Comparison of ENCODE assay signal across 13 cellular contexts in the genomic region with DNA sequence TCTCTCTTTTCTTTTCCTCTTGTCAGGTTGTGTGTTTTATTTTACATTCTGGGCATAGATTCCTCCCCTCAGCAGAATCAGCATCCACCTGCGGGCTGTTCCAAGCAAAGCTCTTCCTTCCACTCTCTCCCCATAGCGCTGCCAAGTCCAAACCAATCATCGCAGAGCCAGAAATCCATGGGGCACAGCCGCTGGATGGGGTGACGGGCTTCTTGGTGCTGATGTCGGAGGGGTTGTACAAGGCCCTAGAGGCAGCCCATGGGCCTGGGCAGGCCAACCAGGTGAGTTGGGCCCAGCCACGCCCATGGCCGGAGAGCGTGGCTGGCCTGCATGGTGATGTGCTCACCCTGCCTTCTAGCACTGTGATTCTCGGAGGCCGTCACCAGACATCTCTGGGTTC. TPM values are rescaled to one million over a fixed set of nuclear protein-coding genes. Genes with fewer than 3 reads are reported as not detected.
DNase-seq lines count a peak whose midpoint lies in the region; ATAC-seq and TF ChIP-seq lines count a peak whose summit lies in the region.
"Had no signal": no experiment of that assay in that cellular context is flagged by ENCODE, and none has a peak within 500 bp of the region (broad histone marks: within the 10 kb centered on the region; RNA-seq: fewer than 3 reads in every experiment).

No MANE protein-coding gene starts in this region.

- peaks cover 3 to 21% of the 10 kb centered on the region in 2 donors for H3K36me3 ChIP-seq in aorta (ENCODE audit: control insufficient read depth in 1 of 2, insufficient read depth in 2 of 2, low read length in 1 of 2)

- H3K4me1 ChIP-seq in aorta (ENCODE audit: control insufficient read depth in 1 of 2, insufficient read depth in 2 of 2, low read length in 2 of 2), result no peaks in the 10 kb centered on the region

- H3K27me3 Mint-ChIP-seq in activated CD4-positive, alpha-beta memory T cell treated with anti-CD3 and anti-CD28 coated beads, Interleukin-2, amount 10 ng/mL, durations not matched to agents 7 days and 5 days, result no peaks in the 10 kb centered on the region
- H3K27me3 Mint-ChIP-seq in activated CD4-positive, alpha-beta memory T cell treated with anti-CD3 and anti-CD28 coated beads for 36 hours, result no peaks in the 10 kb centered on the region
- no peaks in the 10 kb centered on the region for H3K27me3 Mint-ChIP-seq in central memory CD8-positive, alpha-beta T cell
- no peaks in the 10 kb centered on the region for H3K27me3 Mint-ChIP-seq in nephron progenitor cell (ENCODE audit: low read depth, poor library complexity)
- H3K27me3 Mint-ChIP-seq: CD4-positive, CD25-positive, alpha-beta regulatory T cell had no signal

- H3K27me3 ChIP-seq in aorta (ENCODE audit: control insufficient read depth in 1 of 2, insufficient read depth in 2 of 2, low read length in 1 of 2), result no peaks in the 10 kb centered on the region
- H3K27me3 ChIP-seq: BLaER1 treated with 17β-estradiol and CSF1 and Interleukin-3, amounts not matched to agents 10 nM and 100 nM had no signal

- TF ChIP-seq CTCF in nephron progenitor cell (IDR thresholded peaks at IDR 0.05), result no peak

- no peaks in the 10 kb centered on the region for H3K9me3 ChIP-seq in aorta (ENCODE audit: control insufficient read depth, low read length)
- H3K9me3 ChIP-seq: BLaER1 treated with 17β-estradiol and CSF1 and Interleukin-3, amounts not matched to agents 10 nM and 100 nM had no signal

- H3K4me1 Mint-ChIP-seq in activated CD4-positive, alpha-beta memory T cell treated with anti-CD3 and anti-CD28 coated beads, Interleukin-2, amount 10 ng/mL, durations not matched to agents 7 days and 5 days, result no peaks in the 10 kb centered on the region
- no peaks in the 10 kb centered on the region for H3K4me1 Mint-ChIP-seq in activated CD4-positive, alpha-beta memory T cell treated with anti-CD3 and anti-CD28 coated beads for 36 hours (ENCODE audit: low read depth)
- peaks cover 3% of the 10 kb centered on the region for H3K4me1 Mint-ChIP-seq in central memory CD8-positive, alpha-beta T cell
- H3K4me1 Mint-ChIP-seq in nephron progenitor cell, result no peaks in the 10 kb centered on the region

- intact Hi-C loops in activated CD4-positive, alpha-beta memory T cell treated with anti-CD3 and anti-CD28 coated beads for 36 hours (cut with micrococcal nuclease), result no loop called here
- intact Hi-C loops in aorta (cut with DNase I), result no loop called here

- H3K4me3 Mint-ChIP-seq in activated CD4-positive, alpha-beta memory T cell treated with anti-CD3 and anti-CD28 coated beads, Interleukin-2, amount 10 ng/mL, durations not matched to agents 7 days and 5 days, result no peak overlapping the region
- H3K4me3 Mint-ChIP-seq in activated CD4-positive, alpha-beta memory T cell treated with anti-CD3 and anti-CD28 coated beads for 36 hours, result no peak overlapping the region
- H3K4me3 Mint-ChIP-seq in central memory CD8-positive, alpha-beta T cell, result no peak overlapping the region
- H3K4me3 Mint-ChIP-seq in nephron progenitor cell, result no peak overlapping the region
- H3K4me3 Mint-ChIP-seq: CD4-positive, CD25-positive, alpha-beta regulatory T cell had no signal

- CTCF ChIA-PET in activated CD4-positive, alpha-beta memory T cell treated with anti-CD3 and anti-CD28 coated beads, Interleukin-2, amount 10 ng/mL, durations not matched to agents 7 days and 5 days (lab: Charles Lee), result no interaction called here
- CTCF ChIA-PET in activated CD4-positive, alpha-beta memory T cell treated with anti-CD3 and anti-CD28 coated beads for 36 hours (lab: Charles Lee), result no interaction called here

- peaks cover 36% of the 10 kb centered on the region for H3K36me3 Mint-ChIP-seq in activated CD4-positive, alpha-beta memory T cell treated with anti-CD3 and anti-CD28 coated beads, Interleukin-2, amount 10 ng/mL, durations not matched to agents 7 days and 5 days (ENCODE audit: low read depth)
- H3K36me3 Mint-ChIP-seq in activated CD4-positive, alpha-beta memory T cell treated with anti-CD3 and anti-CD28 coated beads for 36 hours, result peaks cover 28% of the 10 kb centered on the region
- H3K36me3 Mint-ChIP-seq in central memory CD8-positive, alpha-beta T cell (ENCODE audit: insufficient read depth), result peaks cover 44% of the 10 kb centered on the region
- peaks cover 56% of the 10 kb centered on the region for H3K36me3 Mint-ChIP-seq in nephron progenitor cell (ENCODE audit: low read depth)

- 90 to 94% methylated on average over 11 of the region's 11 CpGs for WGBS in aorta, 2 donors

- no peak overlapping the region for H3K27ac ChIP-seq in aorta (ENCODE audit: low read depth in 1 of 2, low read length in 2 of 2)
- H3K27ac ChIP-seq: GM23248 had no signal

- peak overlapping the region; percentile 18 for H3K27ac Mint-ChIP-seq in activated CD4-positive, alpha-beta memory T cell treated with anti-CD3 and anti-CD28 coated beads, Interleukin-2, amount 10 ng/mL, durations not matched to agents 7 days and 5 days
- H3K27ac Mint-ChIP-seq in activated CD4-positive, alpha-beta memory T cell treated with anti-CD3 and anti-CD28 coated beads for 36 hours, result no peak overlapping the region
- H3K27ac Mint-ChIP-seq in central memory CD8-positive, alpha-beta T cell (ENCODE audit: low read depth), result peak overlapping the region; percentile 47
- peak overlapping the region; percentile 8 for H3K27ac Mint-ChIP-seq in nephron progenitor cell
- H3K27ac Mint-ChIP-seq: CD4-positive, CD25-positive, alpha-beta regulatory T cell had no signal

- H3K9me3 Mint-ChIP-seq in activated CD4-positive, alpha-beta memory T cell treated with anti-CD3 and anti-CD28 coated beads, Interleukin-2, amount 10 ng/mL, durations not matched to agents 7 days and 5 days, result no peaks in the 10 kb centered on the region
- no peaks in the 10 kb centered on the region for H3K9me3 Mint-ChIP-seq in activated CD4-positive, alpha-beta memory T cell treated with anti-CD3 and anti-CD28 coated beads for 36 hours
- no peaks in the 10 kb centered on the region for H3K9me3 Mint-ChIP-seq in central memory CD8-positive, alpha-beta T cell
- H3K9me3 Mint-ChIP-seq in nephron progenitor cell, result no peaks in the 10 kb centered on the region

- DNase-seq in activated CD4-positive, alpha-beta memory T cell treated with anti-CD3 and anti-CD28 coated beads, Interleukin-2, amount 10 ng/mL, durations not matched to agents 7 days and 5 days, result no peak
- no peak for DNase-seq in activated CD4-positive, alpha-beta memory T cell treated with anti-CD3 and anti-CD28 coated beads for 36 hours
- DNase-seq in central memory CD8-positive, alpha-beta T cell (ENCODE audit: low spot score in 2 of 2), result no peak
- DNase-seq in nephron progenitor cell, result no peak
- DNase-seq in aorta, result peak; percentile 21 to 55
- no peak for DNase-seq in NCI-H2081 (lab: John Stamatoyannopoulos, UW)
- DNase-seq: ACHN; CD4-positive, CD25-positive, alpha-beta regulatory T cell; DMS53; GM23248 had no signal

- no peak overlapping the region for H3K4me3 ChIP-seq in aorta (ENCODE audit: low read length in 2 of 2)
- H3K4me3 ChIP-seq: BLaER1 treated with 17β-estradiol and CSF1 and Interleukin-3, amounts not matched to agents 10 nM and 100 nM; GM23248 had no signal

- ATAC-seq in central memory CD8-positive, alpha-beta T cell (replicated peaks; ENCODE audit: extremely low read depth, poor library complexity, severe bottlenecking), result no peak
- no peak for ATAC-seq in aorta (ENCODE audit: low FRiP score)
- ATAC-seq in GM21423 (IDR thresholded peaks at IDR 0.05; ENCODE audit: unreplicated experiment), result no peak
- ATAC-seq: HCT116 had no signal

- POLR2A ChIA-PET in activated CD4-positive, alpha-beta memory T cell treated with anti-CD3 and anti-CD28 coated beads, Interleukin-2, amount 10 ng/mL, durations not matched to agents 7 days and 5 days (lab: Charles Lee), result no interaction called here
- POLR2A ChIA-PET in activated CD4-positive, alpha-beta memory T cell treated with anti-CD3 and anti-CD28 coated beads for 36 hours (lab: Charles Lee), result no interaction called here

RNA-seq across cellular contexts. Expression of gene TAB1, which starts 22.1 kb away (rescaled TPM):
- 10 to 100 TPM; 25.0 to 27.5 TPM for total RNA-seq in activated CD4-positive, alpha-beta memory T cell treated with anti-CD3 and anti-CD28 coated beads, Interleukin-2, amount 10 ng/mL, durations not matched to agents 7 days and 5 days
- total RNA-seq in activated CD4-positive, alpha-beta memory T cell treated with anti-CD3 and anti-CD28 coated beads for 36 hours, result 10 to 100 TPM; 17.2 to 21.1 TPM
- 10 to 100 TPM; 22.5 to 30.8 TPM for total RNA-seq in aorta
- 10 to 100 TPM in 1 of 2 donors, 1 to 10 TPM in 1; 8.1 to 20.7 TPM for polyA plus RNA-seq in aorta

RNA-seq across cellular contexts. Expression of gene MGAT3, which starts 35.1 kb away (rescaled TPM):
- total RNA-seq in activated CD4-positive, alpha-beta memory T cell treated with anti-CD3 and anti-CD28 coated beads, Interleukin-2, amount 10 ng/mL, durations not matched to agents 7 days and 5 days, result under 1 TPM; 0.55 to 0.83 TPM
- total RNA-seq in activated CD4-positive, alpha-beta memory T cell treated with anti-CD3 and anti-CD28 coated beads for 36 hours, result under 1 TPM in 1 of 2 experiments, not detected in 1; 0.05 TPM
- total RNA-seq in aorta, result 10 to 100 TPM in 1 of 2 donors, 1 to 10 TPM in 1; 2.5 to 11.0 TPM
- 1 to 10 TPM in 1 of 2 donors, under 1 TPM in 1; 0.26 to 1.1 TPM for polyA plus RNA-seq in aorta
- total RNA-seq: GM23248 had no signal
- polyA plus RNA-seq: CD4-positive, CD25-positive, alpha-beta regulatory T cell; GM23248 had no signal

Comparison
In these comparisons a context has a peak if more than half of its experiments do, and no peak if none do; other contexts are left out.
1. DNase-seq: peak in aorta (2 of 2); none in activated CD4-positive, alpha-beta memory T cell treated with anti-CD3 and anti-CD28 coated beads, Interleukin-2, amount 10 ng/mL, durations not matched to agents 7 days and 5 days (single experiment), activated CD4-positive, alpha-beta memory T cell treated with anti-CD3 and anti-CD28 coated beads for 36 hours (single experiment), central memory CD8-positive, alpha-beta T cell (0 of 2), nephron progenitor cell (single experiment) and NCI-H2081 (0 of 2).